In genomic region chr5:62450259-62450658, GRCh38 we compare ENCODE assay signal across 20 cellular contexts. TPM values are rescaled to one million over a fixed set of nuclear protein-coding genes. Genes with fewer than 3 reads are reported as not detected.
DNase-seq lines count a peak whose midpoint lies in the region; ATAC-seq, FAIRE-seq and TF ChIP-seq lines count a peak whose summit lies in the region.
"Had no signal": no experiment of that assay in that cellular context is flagged by ENCODE, and none has a peak within 500 bp of the region (broad histone marks: within the 10 kb centered on the region; RNA-seq: fewer than 3 reads in every experiment).

No MANE protein-coding gene starts in this region.

- CTCF ChIA-PET in endothelial cell of umbilical vein (lab: Charles Lee): interaction anchor here (0.7 to 4.3 kb wide), 5 partner anchors 9 to 328 kb away, joined by 3 to 32 read pairs (median 6); no protein-coding TSS in a partner anchor

- H4K20me1 ChIP-seq in endothelial cell of umbilical vein (replicated peaks; ENCODE audit: control insufficient read depth, extremely low read depth, insufficient read depth, low read length): no peaks in the 10 kb centered on the region

- dilution Hi-C loops in endothelial cell of umbilical vein (cut with MboI; ENCODE audit: extremely low pct_ligation_motif_present, low sequenced_read_pairs): no loop called here

- DNase-seq in endothelial cell of umbilical vein (ENCODE audit: low read depth, low spot score) (no peak), NCI-H2081 treated with DMSO at 0.1 percent for 48 hours (lab: John Stamatoyannopoulos, UW) (no peak)
- no peak for DNase-seq in stimulated activated effector memory CD8-positive, alpha-beta T cell treated with anti-CD3 and anti-CD28 coated beads, Interleukin-12 subunit alpha, Interleukin-12 subunit beta, amount 100 ng/mL, for 72 hours (ENCODE audit: low spot score in 2 of 2)
- no peak for DNase-seq in activated CD4-positive, alpha-beta T cell treated with anti-CD3 and anti-CD28 coated beads for 1 hour
- DNase-seq: BE2C; CD8-positive, alpha-beta T cell; COR-L47; DMS153; DMS79 treated with DMSO at 0.1 percent for 48 hours; EL; GDM1; GM23248 had no signal

- H3K9me3 ChIP-seq in endothelial cell of umbilical vein (replicated peaks; ENCODE audit: control insufficient read depth, insufficient read depth, low read length): no peaks in the 10 kb centered on the region
- H3K9me3 ChIP-seq: A549, BE2C had no signal

- no peak overlapping the region for H3K4me3 ChIP-seq in endothelial cell of umbilical vein (replicated peaks in 1 of 3; ENCODE audit: insufficient read depth in 1 of 3, low read depth in 1 of 3, low read length in 3 of 3)
- H3K4me3 ChIP-seq: A549, GM23248 had no signal

- no TSS peak for BruUV-seq in endothelial cell of umbilical vein (replicated peaks; lab: Mats Ljungman, UMichigan)

- TF ChIP-seq CTCF in endothelial cell of umbilical vein (IDR thresholded peaks at IDR 0.05; ENCODE audit: extremely low read depth in 1 of 2, insufficient read depth in 1 of 2, low read depth in 1 of 2, low read length in 2 of 2): no peak

- H3K27me3 ChIP-seq in endothelial cell of umbilical vein (ENCODE audit: control insufficient read depth in 2 of 2, insufficient read depth in 2 of 2, low read length in 2 of 2): no peaks in the 10 kb centered on the region
- H3K27me3 ChIP-seq: BE2C had no signal

- no peak for TF ChIP-seq POLR2A in endothelial cell of umbilical vein (IDR thresholded peaks at IDR 0.05; ENCODE audit: low read depth, low read length)

- H3K79me2 ChIP-seq in endothelial cell of umbilical vein (ENCODE audit: control insufficient read depth, insufficient read depth, low read length): no peaks in the 10 kb centered on the region

- intact Hi-C loops in endothelial cell of umbilical vein (cut with micrococcal nuclease): no loop called here

- no peak overlapping the region for H3K27ac Mint-ChIP-seq in stimulated activated effector memory CD8-positive, alpha-beta T cell treated with anti-CD3 and anti-CD28 coated beads, Interleukin-12 subunit alpha, Interleukin-12 subunit beta, amount 100 ng/mL, for 72 hours
- H3K27ac Mint-ChIP-seq: CD8-positive, alpha-beta T cell had no signal

- ATAC-seq in GM18520 (IDR thresholded peaks at IDR 0.05; ENCODE audit: unreplicated experiment) (peak; percentile 47), HG03342 (IDR thresholded peaks at IDR 0.05; ENCODE audit: unreplicated experiment) (peak; percentile 57)
- ATAC-seq in stimulated activated effector memory CD8-positive, alpha-beta T cell treated with anti-CD3 and anti-CD28 coated beads, Interleukin-12 subunit alpha, Interleukin-12 subunit beta, amount 100 ng/mL, for 72 hours: peak; percentile 91
- ATAC-seq: A549; CD8-positive, alpha-beta T cell; HepG2 had no signal

- H3K27ac ChIP-seq in endothelial cell of umbilical vein (ENCODE audit: insufficient read depth, low read depth, low read length): no peak overlapping the region
- H3K27ac ChIP-seq: A549, C4-2B, GM23248 had no signal

- no peaks in the 10 kb centered on the region for H3K4me1 ChIP-seq in endothelial cell of umbilical vein (ENCODE audit: control insufficient read depth, extremely low read depth, insufficient read depth, low read length)
- H3K4me1 ChIP-seq: A549, BE2C had no signal

- H3K36me3 ChIP-seq in endothelial cell of umbilical vein (ENCODE audit: control insufficient read depth in 2 of 2, extremely low read depth in 1 of 2, insufficient read depth in 2 of 2, low read length in 2 of 2): peaks cover 2 to 3% of the 10 kb centered on the region in 2 experiments

- H3K4me2 ChIP-seq in endothelial cell of umbilical vein (ENCODE audit: insufficient read depth, low read length): no peak overlapping the region
- H3K4me2 ChIP-seq: A549 had no signal

- no peaks in the 10 kb centered on the region for H3K4me1 Mint-ChIP-seq in stimulated activated effector memory CD8-positive, alpha-beta T cell treated with anti-CD3 and anti-CD28 coated beads, Interleukin-12 subunit alpha, Interleukin-12 subunit beta, amount 100 ng/mL, for 72 hours

- no peak for FAIRE-seq in endothelial cell of umbilical vein (lab: Jason Lieb, UNC)
- FAIRE-seq: A549, D721Med, H54, HepG2, HTR-8/SVneo had no signal

- peaks cover 56% of the 10 kb centered on the region for H3K36me3 Mint-ChIP-seq in stimulated activated effector memory CD8-positive, alpha-beta T cell treated with anti-CD3 and anti-CD28 coated beads, Interleukin-12 subunit alpha, Interleukin-12 subunit beta, amount 100 ng/mL, for 72 hours

- peak overlapping the region; percentile 15 for H3K9ac ChIP-seq in endothelial cell of umbilical vein (replicated peaks; ENCODE audit: extremely low read depth, insufficient read depth, low read length)
- H3K9ac ChIP-seq: GM23248 had no signal

- no peak overlapping the region for H2AFZ ChIP-seq in endothelial cell of umbilical vein (ENCODE audit: low read depth, low read length)
- H2AFZ ChIP-seq: GM23248 had no signal

- POLR2A ChIA-PET in endothelial cell of umbilical vein (lab: Charles Lee): no interaction called here

- no peaks in the 10 kb centered on the region for H3K9me1 ChIP-seq in endothelial cell of umbilical vein (replicated peaks; ENCODE audit: control insufficient read depth, extremely low read depth, insufficient read depth, low read length)

- no peak overlapping the region for H3K4me3 Mint-ChIP-seq in stimulated activated effector memory CD8-positive, alpha-beta T cell treated with anti-CD3 and anti-CD28 coated beads, Interleukin-12 subunit alpha, Interleukin-12 subunit beta, amount 100 ng/mL, for 72 hours
- H3K4me3 Mint-ChIP-seq: CD8-positive, alpha-beta T cell had no signal

- no peaks in the 10 kb centered on the region for H3K9me3 Mint-ChIP-seq in stimulated activated effector memory CD8-positive, alpha-beta T cell treated with anti-CD3 and anti-CD28 coated beads, Interleukin-12 subunit alpha, Interleukin-12 subunit beta, amount 100 ng/mL, for 72 hours
- H3K9me3 Mint-ChIP-seq: CD8-positive, alpha-beta T cell had no signal

TF ChIP-seq in endothelial cell of umbilical vein, 7 proteins besides CTCF, POLR2A, EP300 and RAD21:
- no peak for TF ChIP-seq MAX (IDR thresholded peaks at IDR 0.05; ENCODE audit: insufficient read depth, insufficient read length)
- no peak for TF ChIP-seq JUN (IDR thresholded peaks at IDR 0.05; ENCODE audit: borderline replicate concordance, insufficient read depth, insufficient read length, low read depth)
- no peak for TF ChIP-seq EZH2 (IDR thresholded peaks at IDR 0.05; ENCODE audit: borderline replicate concordance, low read depth, low read length, severe bottlenecking)
- no peak for TF ChIP-seq FOS (IDR thresholded peaks at IDR 0.05; ENCODE audit: borderline replicate concordance, insufficient read depth, low read length)
- TF ChIP-seq GATA2 (IDR thresholded peaks at IDR 0.05; ENCODE audit: insufficient read depth, insufficient read length, low read depth, low read length): no peak
- no peak for TF ChIP-seq POLR2AphosphoS5 (IDR thresholded peaks at IDR 0.05; ENCODE audit: insufficient read depth, low read depth, low read length)
- no peak for TF ChIP-seq MYC (IDR thresholded peaks at IDR 0.05; ENCODE audit: low read depth, low read length)

RNA-seq across cellular contexts. Expression of gene IPO11, which starts 37.7 kb away (rescaled TPM):
- total RNA-seq in endothelial cell of umbilical vein: 72.9 and 80.9 TPM in 2 replicates
- polyA plus RNA-seq in endothelial cell of umbilical vein: 31.7 and 38.5 TPM in 2 replicates
- polyA plus RNA-seq in endothelial cell of umbilical vein (2011; cell fraction: cytosol; rRNA removed): 51.4 and 55.2 TPM in 2 replicates
- polyA plus RNA-seq in endothelial cell of umbilical vein (2011; cell fraction: nucleus; rRNA removed): 42.2 and 46.6 TPM in 2 replicates
- polyA plus RNA-seq in endothelial cell of umbilical vein (2012): 43.6 and 64.6 TPM in 2 replicates
- 132 and 145 TPM in 2 replicates for polyA minus RNA-seq in endothelial cell of umbilical vein
- polyA minus RNA-seq in endothelial cell of umbilical vein (2011; cell fraction: cytosol; rRNA and poly(A)+ RNA removed): 34.0 TPM
- 86.9 and 178 TPM in 2 replicates for polyA minus RNA-seq in endothelial cell of umbilical vein (2011; cell fraction: nucleus; rRNA and poly(A)+ RNA removed)

RNA-seq across cellular contexts. Expression of gene DIMT1, which starts 46.6 kb away (rescaled TPM):
- 29.7 and 34.4 TPM in 2 replicates for total RNA-seq in endothelial cell of umbilical vein
- polyA plus RNA-seq in endothelial cell of umbilical vein: 16.2 and 21.9 TPM in 2 replicates
- polyA plus RNA-seq in endothelial cell of umbilical vein (2011; cell fraction: cytosol; rRNA removed): 24.9 and 26.4 TPM in 2 replicates
- polyA plus RNA-seq in endothelial cell of umbilical vein (2011; cell fraction: nucleus; rRNA removed): 20.5 and 26.0 TPM in 2 replicates
- polyA plus RNA-seq in endothelial cell of umbilical vein (2012): 31.8 and 40.9 TPM in 2 replicates
- polyA minus RNA-seq in endothelial cell of umbilical vein: 7.6 and 11.1 TPM in 2 replicates
- 11.1 TPM for polyA minus RNA-seq in endothelial cell of umbilical vein (2011; cell fraction: cytosol; rRNA and poly(A)+ RNA removed)
- 8.6 and 11.0 TPM in 2 replicates for polyA minus RNA-seq in endothelial cell of umbilical vein (2011; cell fraction: nucleus; rRNA and poly(A)+ RNA removed)
